In the genomic region with DNA sequence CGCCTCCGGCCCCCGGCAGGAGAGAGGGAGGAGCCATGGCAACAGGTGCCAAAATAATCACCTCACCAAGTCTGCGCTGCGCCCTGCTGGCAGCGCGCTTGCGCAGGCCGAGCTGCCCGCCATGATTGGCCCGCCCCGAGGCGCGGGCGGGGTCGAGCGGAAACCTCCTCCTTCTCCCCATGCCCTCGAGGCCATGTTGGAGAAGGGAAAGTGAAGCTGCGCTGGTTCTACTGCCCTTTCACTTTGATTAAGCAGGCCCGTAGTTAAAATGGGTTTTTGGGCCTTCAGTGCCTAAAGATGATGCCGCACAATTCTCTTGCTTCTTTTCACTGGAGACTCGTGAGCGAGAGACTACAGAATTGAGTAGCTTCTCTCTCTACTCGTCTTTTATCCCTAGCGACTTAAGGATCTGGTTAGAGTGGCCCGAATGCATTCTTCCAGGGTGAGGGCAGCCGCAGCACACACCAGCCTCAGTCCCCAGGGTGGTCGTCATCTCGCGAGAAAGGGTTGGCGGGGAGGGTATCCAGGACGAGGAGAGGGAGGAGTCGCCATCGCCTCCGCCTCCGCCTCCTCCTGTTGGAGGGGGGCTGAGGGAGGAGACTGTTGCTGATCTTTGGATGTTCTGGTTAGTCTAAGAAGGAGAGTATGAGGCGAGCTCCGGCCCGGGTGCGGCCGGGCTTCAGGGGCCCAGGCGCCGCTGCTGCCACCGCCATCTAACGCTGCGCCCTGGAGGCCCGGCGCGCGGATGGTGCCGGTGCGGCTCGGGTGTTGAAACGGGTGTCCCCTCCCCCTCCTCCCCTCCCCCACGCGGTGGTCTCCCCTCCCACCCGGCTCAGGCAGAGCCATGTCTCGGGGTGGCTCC, we compare ENCODE assay signal across 1 cellular context.
TF ChIP-seq lines count a peak whose summit lies in the region.

A gene with protein sequence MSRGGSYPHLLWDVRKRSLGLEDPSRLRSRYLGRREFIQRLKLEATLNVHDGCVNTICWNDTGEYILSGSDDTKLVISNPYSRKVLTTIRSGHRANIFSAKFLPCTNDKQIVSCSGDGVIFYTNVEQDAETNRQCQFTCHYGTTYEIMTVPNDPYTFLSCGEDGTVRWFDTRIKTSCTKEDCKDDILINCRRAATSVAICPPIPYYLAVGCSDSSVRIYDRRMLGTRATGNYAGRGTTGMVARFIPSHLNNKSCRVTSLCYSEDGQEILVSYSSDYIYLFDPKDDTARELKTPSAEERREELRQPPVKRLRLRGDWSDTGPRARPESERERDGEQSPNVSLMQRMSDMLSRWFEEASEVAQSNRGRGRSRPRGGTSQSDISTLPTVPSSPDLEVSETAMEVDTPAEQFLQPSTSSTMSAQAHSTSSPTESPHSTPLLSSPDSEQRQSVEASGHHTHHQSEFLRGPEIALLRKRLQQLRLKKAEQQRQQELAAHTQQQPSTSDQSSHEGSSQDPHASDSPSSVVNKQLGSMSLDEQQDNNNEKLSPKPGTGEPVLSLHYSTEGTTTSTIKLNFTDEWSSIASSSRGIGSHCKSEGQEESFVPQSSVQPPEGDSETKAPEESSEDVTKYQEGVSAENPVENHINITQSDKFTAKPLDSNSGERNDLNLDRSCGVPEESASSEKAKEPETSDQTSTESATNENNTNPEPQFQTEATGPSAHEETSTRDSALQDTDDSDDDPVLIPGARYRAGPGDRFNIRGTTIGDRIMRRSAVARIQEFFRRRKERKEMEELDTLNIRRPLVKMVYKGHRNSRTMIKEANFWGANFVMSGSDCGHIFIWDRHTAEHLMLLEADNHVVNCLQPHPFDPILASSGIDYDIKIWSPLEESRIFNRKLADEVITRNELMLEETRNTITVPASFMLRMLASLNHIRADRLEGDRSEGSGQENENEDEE (plus strand): TSS at position 616 of the 862 bp plus-strand sequence. CDS start 229 bp downstream, at position 845.

TF ChIP-seq in HepG2, 621 proteins besides CTCF, POLR2A, EP300 and RAD21 (continued from another document and continues in another):
- TF ChIP-seq THYN1 (CRISPR knock-in tag; IDR thresholded peaks at IDR 0.05; ENCODE audit: borderline replicate concordance, low read depth) (no peak), ZNF17 (CRISPR knock-in tag; IDR thresholded peaks at IDR 0.05) (no peak), ARHGAP35 (CRISPR knock-in tag; IDR thresholded peaks at IDR 0.05; ENCODE audit: borderline replicate concordance) (no peak), JUN (CRISPR knock-in tag; IDR thresholded peaks at IDR 0.05) (0 out of 2 replicates have a peak, but pooled peaks have one; percentile 39), ASH2L (IDR thresholded peaks at IDR 0.05; ENCODE audit: insufficient read length, low read depth, low read length) (peak; percentile 87), ZNF225 (CRISPR knock-in tag; IDR thresholded peaks at IDR 0.05) (no peak), ZNF761 (CRISPR knock-in tag; conservative IDR thresholded peaks at IDR 0.05) (peak; percentile 66; the same call in 1 of the 2 replicates), ZNF747 (CRISPR knock-in tag; IDR thresholded peaks at IDR 0.05; ENCODE audit: borderline replicate concordance) (no peak), ZNF83 (CRISPR knock-in tag; IDR thresholded peaks at IDR 0.05; ENCODE audit: borderline replicate concordance) (peak; percentile 12; the same call in 1 of the 2 replicates), ADNP (CRISPR knock-in tag; IDR thresholded peaks at IDR 0.05) (no peak), SP5 (CRISPR knock-in tag; IDR thresholded peaks at IDR 0.05; ENCODE audit: borderline replicate concordance, low read depth) (peak; percentile 79), ZFYVE20 (CRISPR knock-in tag; IDR thresholded peaks at IDR 0.05; ENCODE audit: borderline replicate concordance, low read depth) (no peak), SATB2 (CRISPR knock-in tag; IDR thresholded peaks at IDR 0.05) (no peak), ZNF501 (CRISPR knock-in tag; IDR thresholded peaks at IDR 0.05) (peak; percentile 70), ZBTB7B (CRISPR knock-in tag; IDR thresholded peaks at IDR 0.05) (peak; percentile 86), ZNF329 (CRISPR knock-in tag; IDR thresholded peaks at IDR 0.05; ENCODE audit: low read depth) (peak; percentile 35; the same call in 1 of the 2 replicates), FOSL2 (CRISPR knock-in tag; IDR thresholded peaks at IDR 0.05) (peak; percentile 17; the same call in 1 of the 2 replicates), ZNF235 (CRISPR knock-in tag; IDR thresholded peaks at IDR 0.05; ENCODE audit: borderline replicate concordance) (no peak), ZNF296 (CRISPR knock-in tag; conservative IDR thresholded peaks at IDR 0.05) (no peak), ZNF143 (CRISPR knock-in tag; IDR thresholded peaks at IDR 0.05) (no peak), ZNF75D (CRISPR knock-in tag; IDR thresholded peaks at IDR 0.05; ENCODE audit: borderline replicate concordance) (no peak), ATF7-NPFF (CRISPR knock-in tag; IDR thresholded peaks at IDR 0.05; ENCODE audit: low read depth) (peak; percentile 77; the same call in 1 of the 2 replicates), ZNF605 (CRISPR knock-in tag; IDR thresholded peaks at IDR 0.05) (peak; percentile 88; the same call in 1 of the 2 replicates), ZSCAN22 (CRISPR knock-in tag; IDR thresholded peaks at IDR 0.05) (0 out of 2 replicates have a peak, but pooled peaks have one; percentile 55), ZNF598 (CRISPR knock-in tag; IDR thresholded peaks at IDR 0.05; ENCODE audit: borderline replicate concordance) (no peak), KLF13 (CRISPR knock-in tag; IDR thresholded peaks at IDR 0.05) (no peak), SP2 (CRISPR knock-in tag; IDR thresholded peaks at IDR 0.05) (peak; percentile 64), ZFY (CRISPR knock-in tag; IDR thresholded peaks at IDR 0.05) (peak; percentile 98), ZNF766 (CRISPR knock-in tag; IDR thresholded peaks at IDR 0.05; ENCODE audit: borderline replicate concordance) (peak; percentile 52; the same call in 1 of the 2 replicates), SAFB2 (CRISPR knock-in tag; IDR thresholded peaks at IDR 0.05; ENCODE audit: borderline replicate concordance, low read depth) (peak; percentile 22; the same call in 1 of the 2 replicates)
- TF ChIP-seq, protein P1, sequence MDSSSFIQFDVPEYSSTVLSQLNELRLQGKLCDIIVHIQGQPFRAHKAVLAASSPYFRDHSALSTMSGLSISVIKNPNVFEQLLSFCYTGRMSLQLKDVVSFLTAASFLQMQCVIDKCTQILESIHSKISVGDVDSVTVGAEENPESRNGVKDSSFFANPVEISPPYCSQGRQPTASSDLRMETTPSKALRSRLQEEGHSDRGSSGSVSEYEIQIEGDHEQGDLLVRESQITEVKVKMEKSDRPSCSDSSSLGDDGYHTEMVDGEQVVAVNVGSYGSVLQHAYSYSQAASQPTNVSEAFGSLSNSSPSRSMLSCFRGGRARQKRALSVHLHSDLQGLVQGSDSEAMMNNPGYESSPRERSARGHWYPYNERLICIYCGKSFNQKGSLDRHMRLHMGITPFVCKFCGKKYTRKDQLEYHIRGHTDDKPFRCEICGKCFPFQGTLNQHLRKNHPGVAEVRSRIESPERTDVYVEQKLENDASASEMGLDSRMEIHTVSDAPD (CRISPR knock-in tag; IDR thresholded peaks at IDR 0.05) = peak; percentile 91
- TF ChIP-seq, protein P2, sequence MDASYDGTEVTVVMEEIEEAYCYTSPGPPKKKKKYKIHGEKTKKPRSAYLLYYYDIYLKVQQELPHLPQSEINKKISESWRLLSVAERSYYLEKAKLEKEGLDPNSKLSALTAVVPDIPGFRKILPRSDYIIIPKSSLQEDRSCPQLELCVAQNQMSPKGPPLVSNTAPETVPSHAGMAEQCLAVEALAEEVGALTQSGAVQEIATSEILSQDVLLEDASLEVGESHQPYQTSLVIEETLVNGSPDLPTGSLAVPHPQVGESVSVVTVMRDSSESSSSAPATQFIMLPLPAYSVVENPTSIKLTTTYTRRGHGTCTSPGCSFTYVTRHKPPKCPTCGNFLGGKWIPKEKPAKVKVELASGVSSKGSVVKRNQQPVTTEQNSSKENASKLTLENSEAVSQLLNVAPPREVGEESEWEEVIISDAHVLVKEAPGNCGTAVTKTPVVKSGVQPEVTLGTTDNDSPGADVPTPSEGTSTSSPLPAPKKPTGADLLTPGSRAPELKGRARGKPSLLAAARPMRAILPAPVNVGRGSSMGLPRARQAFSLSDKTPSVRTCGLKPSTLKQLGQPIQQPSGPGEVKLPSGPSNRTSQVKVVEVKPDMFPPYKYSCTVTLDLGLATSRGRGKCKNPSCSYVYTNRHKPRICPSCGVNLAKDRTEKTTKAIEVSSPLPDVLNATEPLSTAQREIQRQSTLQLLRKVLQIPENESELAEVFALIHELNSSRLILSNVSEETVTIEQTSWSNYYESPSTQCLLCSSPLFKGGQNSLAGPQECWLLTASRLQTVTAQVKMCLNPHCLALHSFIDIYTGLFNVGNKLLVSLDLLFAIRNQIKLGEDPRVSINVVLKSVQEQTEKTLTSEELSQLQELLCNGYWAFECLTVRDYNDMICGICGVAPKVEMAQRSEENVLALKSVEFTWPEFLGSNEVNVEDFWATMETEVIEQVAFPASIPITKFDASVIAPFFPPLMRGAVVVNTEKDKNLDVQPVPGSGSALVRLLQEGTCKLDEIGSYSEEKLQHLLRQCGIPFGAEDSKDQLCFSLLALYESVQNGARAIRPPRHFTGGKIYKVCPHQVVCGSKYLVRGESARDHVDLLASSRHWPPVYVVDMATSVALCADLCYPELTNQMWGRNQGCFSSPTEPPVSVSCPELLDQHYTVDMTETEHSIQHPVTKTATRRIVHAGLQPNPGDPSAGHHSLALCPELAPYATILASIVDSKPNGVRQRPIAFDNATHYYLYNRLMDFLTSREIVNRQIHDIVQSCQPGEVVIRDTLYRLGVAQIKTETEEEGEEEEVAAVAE (CRISPR knock-in tag; IDR thresholded peaks at IDR 0.05; ENCODE audit: borderline replicate concordance) = peak; percentile 67
- TF ChIP-seq, protein P3, sequence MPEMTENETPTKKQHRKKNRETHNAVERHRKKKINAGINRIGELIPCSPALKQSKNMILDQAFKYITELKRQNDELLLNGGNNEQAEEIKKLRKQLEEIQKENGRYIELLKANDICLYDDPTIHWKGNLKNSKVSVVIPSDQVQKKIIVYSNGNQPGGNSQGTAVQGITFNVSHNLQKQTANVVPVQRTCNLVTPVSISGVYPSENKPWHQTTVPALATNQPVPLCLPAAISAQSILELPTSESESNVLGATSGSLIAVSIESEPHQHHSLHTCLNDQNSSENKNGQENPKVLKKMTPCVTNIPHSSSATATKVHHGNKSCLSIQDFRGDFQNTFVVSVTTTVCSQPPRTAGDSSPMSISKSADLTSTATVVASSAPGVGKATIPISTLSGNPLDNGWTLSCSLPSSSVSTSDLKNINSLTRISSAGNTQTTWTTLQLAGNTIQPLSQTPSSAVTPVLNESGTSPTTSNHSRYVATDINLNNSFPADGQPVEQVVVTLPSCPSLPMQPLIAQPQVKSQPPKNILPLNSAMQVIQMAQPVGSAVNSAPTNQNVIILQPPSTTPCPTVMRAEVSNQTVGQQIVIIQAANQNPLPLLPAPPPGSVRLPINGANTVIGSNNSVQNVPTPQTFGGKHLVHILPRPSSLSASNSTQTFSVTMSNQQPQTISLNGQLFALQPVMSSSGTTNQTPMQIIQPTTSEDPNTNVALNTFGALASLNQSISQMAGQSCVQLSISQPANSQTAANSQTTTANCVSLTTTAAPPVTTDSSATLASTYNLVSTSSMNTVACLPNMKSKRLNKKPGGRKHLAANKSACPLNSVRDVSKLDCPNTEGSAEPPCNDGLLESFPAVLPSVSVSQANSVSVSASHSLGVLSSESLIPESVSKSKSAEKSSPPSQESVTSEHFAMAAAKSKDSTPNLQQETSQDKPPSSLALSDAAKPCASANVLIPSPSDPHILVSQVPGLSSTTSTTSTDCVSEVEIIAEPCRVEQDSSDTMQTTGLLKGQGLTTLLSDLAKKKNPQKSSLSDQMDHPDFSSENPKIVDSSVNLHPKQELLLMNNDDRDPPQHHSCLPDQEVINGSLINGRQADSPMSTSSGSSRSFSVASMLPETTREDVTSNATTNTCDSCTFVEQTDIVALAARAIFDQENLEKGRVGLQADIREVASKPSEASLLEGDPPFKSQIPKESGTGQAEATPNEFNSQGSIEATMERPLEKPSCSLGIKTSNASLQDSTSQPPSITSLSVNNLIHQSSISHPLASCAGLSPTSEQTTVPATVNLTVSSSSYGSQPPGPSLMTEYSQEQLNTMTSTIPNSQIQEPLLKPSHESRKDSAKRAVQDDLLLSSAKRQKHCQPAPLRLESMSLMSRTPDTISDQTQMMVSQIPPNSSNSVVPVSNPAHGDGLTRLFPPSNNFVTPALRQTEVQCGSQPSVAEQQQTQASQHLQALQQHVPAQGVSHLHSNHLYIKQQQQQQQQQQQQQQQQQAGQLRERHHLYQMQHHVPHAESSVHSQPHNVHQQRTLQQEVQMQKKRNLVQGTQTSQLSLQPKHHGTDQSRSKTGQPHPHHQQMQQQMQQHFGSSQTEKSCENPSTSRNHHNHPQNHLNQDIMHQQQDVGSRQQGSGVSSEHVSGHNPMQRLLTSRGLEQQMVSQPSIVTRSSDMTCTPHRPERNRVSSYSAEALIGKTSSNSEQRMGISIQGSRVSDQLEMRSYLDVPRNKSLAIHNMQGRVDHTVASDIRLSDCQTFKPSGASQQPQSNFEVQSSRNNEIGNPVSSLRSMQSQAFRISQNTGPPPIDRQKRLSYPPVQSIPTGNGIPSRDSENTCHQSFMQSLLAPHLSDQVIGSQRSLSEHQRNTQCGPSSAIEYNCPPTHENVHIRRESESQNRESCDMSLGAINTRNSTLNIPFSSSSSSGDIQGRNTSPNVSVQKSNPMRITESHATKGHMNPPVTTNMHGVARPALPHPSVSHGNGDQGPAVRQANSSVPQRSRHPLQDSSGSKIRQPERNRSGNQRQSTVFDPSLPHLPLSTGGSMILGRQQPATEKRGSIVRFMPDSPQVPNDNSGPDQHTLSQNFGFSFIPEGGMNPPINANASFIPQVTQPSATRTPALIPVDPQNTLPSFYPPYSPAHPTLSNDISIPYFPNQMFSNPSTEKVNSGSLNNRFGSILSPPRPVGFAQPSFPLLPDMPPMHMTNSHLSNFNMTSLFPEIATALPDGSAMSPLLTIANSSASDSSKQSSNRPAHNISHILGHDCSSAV (CRISPR knock-in tag; IDR thresholded peaks at IDR 0.05; ENCODE audit: borderline replicate concordance) = no peak
- TF ChIP-seq, protein P4, sequence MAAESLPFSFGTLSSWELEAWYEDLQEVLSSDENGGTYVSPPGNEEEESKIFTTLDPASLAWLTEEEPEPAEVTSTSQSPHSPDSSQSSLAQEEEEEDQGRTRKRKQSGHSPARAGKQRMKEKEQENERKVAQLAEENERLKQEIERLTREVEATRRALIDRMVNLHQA (CRISPR knock-in tag; IDR thresholded peaks at IDR 0.05) = no peak
- TF ChIP-seq, protein P5, sequence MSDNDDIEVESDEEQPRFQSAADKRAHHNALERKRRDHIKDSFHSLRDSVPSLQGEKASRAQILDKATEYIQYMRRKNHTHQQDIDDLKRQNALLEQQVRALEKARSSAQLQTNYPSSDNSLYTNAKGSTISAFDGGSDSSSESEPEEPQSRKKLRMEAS (IDR thresholded peaks at IDR 0.05) = peak; percentile 74
- TF ChIP-seq, protein P6, sequence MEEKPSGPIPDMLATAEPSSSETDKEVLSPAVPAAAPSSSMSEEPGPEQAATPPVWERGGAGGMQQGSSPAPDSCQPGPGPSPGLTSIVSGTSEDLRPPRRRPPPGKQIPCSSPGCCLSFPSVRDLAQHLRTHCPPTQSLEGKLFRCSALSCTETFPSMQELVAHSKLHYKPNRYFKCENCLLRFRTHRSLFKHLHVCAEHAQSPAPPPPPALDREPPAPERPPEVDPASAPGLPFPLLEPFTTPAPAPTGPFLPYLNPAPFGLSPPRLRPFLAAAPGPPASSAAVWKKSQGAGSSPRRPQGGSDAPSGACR (CRISPR knock-in tag; IDR thresholded peaks at IDR 0.05) = peak; percentile 48; the same call in 1 of the 2 replicates
- TF ChIP-seq, protein P7, sequence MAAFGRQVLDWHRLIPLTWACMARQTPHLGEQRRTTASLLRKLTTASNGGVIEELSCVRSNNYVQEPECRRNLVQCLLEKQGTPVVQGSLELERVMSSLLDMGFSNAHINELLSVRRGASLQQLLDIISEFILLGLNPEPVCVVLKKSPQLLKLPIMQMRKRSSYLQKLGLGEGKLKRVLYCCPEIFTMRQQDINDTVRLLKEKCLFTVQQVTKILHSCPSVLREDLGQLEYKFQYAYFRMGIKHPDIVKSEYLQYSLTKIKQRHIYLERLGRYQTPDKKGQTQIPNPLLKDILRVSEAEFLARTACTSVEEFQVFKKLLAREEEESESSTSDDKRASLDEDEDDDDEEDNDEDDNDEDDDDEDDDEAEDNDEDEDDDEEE (CRISPR knock-in tag; IDR thresholded peaks at IDR 0.05) = peak; percentile 71
